Comparison of ENCODE assay signal across 25 cellular contexts in the genomic region with DNA sequence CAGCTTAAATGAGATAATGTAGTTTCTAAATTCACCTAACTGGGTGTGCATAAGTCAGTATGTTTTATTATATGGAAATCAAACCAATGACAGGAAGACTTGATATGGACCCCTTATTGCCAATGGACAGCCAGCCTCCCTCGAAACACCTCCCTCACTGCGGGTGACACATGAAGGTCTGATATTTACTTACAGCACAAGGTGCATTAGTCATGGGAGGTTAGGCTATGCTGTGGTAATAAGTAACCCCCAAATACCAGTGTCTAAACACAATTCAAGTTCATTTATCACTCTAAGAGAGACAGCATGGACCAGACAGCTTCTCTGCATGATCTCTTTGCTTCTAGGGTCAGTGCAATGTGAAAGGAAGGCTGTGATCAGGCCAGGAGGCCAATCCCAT.
"Had no signal": no experiment of that assay in that cellular context is flagged by ENCODE, and none has a peak within 500 bp of the region (broad histone marks: within the 10 kb centered on the region; RNA-seq: fewer than 3 reads in every experiment).

No MANE protein-coding gene starts in this region.

- H3K36me3 ChIP-seq: sigmoid colon, stomach, suprapubic skin, tibial nerve had no signal

- ATAC-seq: esophagus mucosa; left cardiac atrium; stimulated activated memory B cell treated with anti-CD40 and anti-IgM and Interleukin-4, amounts not matched to agents 10 μg/mL and 1 μg/mL and 100 μg/mL, for 72 hours; T-helper 17 cell had no signal

- H3K4me1 ChIP-seq: sigmoid colon, stomach, suprapubic skin, tibial nerve had no signal

- H3K9me3 ChIP-seq: sigmoid colon, stomach, suprapubic skin, tibial nerve had no signal

- DNase-seq: activated CD4-positive, alpha-beta T cell treated with anti-CD3 and anti-CD28 coated beads for 4 hours; activated CD4-positive, alpha-beta T cell treated with anti-CD3 and anti-CD28 coated beads, Interleukin-2, amount 50 U/mL, for 48 hours; activated CD4-positive, CD25-positive, alpha-beta regulatory T cell; activated CD8-positive, alpha-beta memory T cell treated with anti-CD3 and anti-CD28 coated beads, Interleukin-2, amount 50 U/mL, for 48 hours; activated naive CD4-positive, alpha-beta T cell treated with Interleukin-2 at 50 U/mL for 16 hours; activated naive CD8-positive, alpha-beta T cell treated with anti-CD3 and anti-CD28 coated beads for 36 hours; activated T-cell treated with anti-CD3 and anti-CD28 coated beads, Interleukin-2, amount 50 U/mL, for 48 hours; amniotic stem cell; cerebellar nuclear complex; cortex of kidney; foreskin melanocyte; glutamatergic neuron; hippocampal formation; left cardiac atrium; naive B cell; posterior cingulate gyrus; sigmoid colon; stimulated activated CD4-positive, alpha-beta T cell treated with anti-CD3 and anti-CD28 coated beads, Interleukin-15, amount 100 ng/mL, for 24 hours; stomach; T-helper 17 cell had no signal

- H3K27me3 ChIP-seq: sigmoid colon, tibial nerve had no signal

- H3K4me2 ChIP-seq: smooth muscle cell had no signal

- H3K27ac ChIP-seq: sigmoid colon, stomach, suprapubic skin, tibial nerve had no signal

- H3K4me3 ChIP-seq: sigmoid colon, smooth muscle cell, stomach, suprapubic skin, tibial nerve had no signal
